Comparison of ENCODE assay signal across 19 cellular contexts in genomic region chr7:102075126-102075525, GRCh38.
A peak's percentile ranks its signal among the peaks of the same experiment; 100 is the strongest.
DNase-seq lines count a peak whose midpoint lies in the region; ATAC-seq, FAIRE-seq and TF ChIP-seq lines count a peak whose summit lies in the region.
"Had no signal": no experiment of that assay in that cellular context is flagged by ENCODE, and none has a peak within 500 bp of the region (broad histone marks: within the 10 kb centered on the region; RNA-seq: fewer than 3 reads in every experiment).

No MANE protein-coding gene starts in this region.

- peak overlapping the region; percentile 14; the same call in 1 of the 2 replicates for H3K27ac ChIP-seq in GM23338 (ENCODE audit: low read depth)
- H3K27ac ChIP-seq in astrocyte (ENCODE audit: low read depth, low read length): no peak overlapping the region

- no peak overlapping the region for H3K4me2 ChIP-seq in GM23338
- no peak overlapping the region for H3K4me2 ChIP-seq in astrocyte (ENCODE audit: low read length)

- H3K36me3 ChIP-seq in GM23338 (ENCODE audit: insufficient read depth) (no peaks in the 10 kb centered on the region; the same call in 1 of the 2 replicates), astrocyte (ENCODE audit: insufficient read depth, low read length) (peaks cover 4% of the 10 kb centered on the region)

- H3K27ac Mint-ChIP-seq in CD14-positive monocyte: peak overlapping the region in 4 of 7 donors; percentile 35 to 59 (median 56)
- no peak overlapping the region; the same call in 1 of the 2 replicates for H3K27ac Mint-ChIP-seq in GM23338
- H3K27ac Mint-ChIP-seq in astrocyte (ENCODE audit: unreplicated experiment): peak overlapping the region; percentile 41
- H3K27ac Mint-ChIP-seq in activated CD4-positive, alpha-beta memory T cell treated with anti-CD3 and anti-CD28 coated beads for 36 hours: no peak overlapping the region
- H3K27ac Mint-ChIP-seq: CD4-positive, alpha-beta T cell had no signal

- intact Hi-C loops in CD14-positive monocyte (cut with micrococcal nuclease): no loop called here
- intact Hi-C loops in posterior vena cava (cut with DNase I): no loop called here
- intact Hi-C loops in activated CD4-positive, alpha-beta memory T cell treated with anti-CD3 and anti-CD28 coated beads for 36 hours (cut with micrococcal nuclease): no loop called here

- H4K20me1 ChIP-seq in GM23338 (replicated peaks; ENCODE audit: insufficient read depth): no peaks in the 10 kb centered on the region; the same call in none of the 2 replicates
- peaks cover 10% of the 10 kb centered on the region for H4K20me1 ChIP-seq in astrocyte (ENCODE audit: insufficient read depth, low read length)

- H3K9me3 Mint-ChIP-seq in CD14-positive monocyte: peaks cover 0 to 14% (median 5%) of the 10 kb centered on the region in 7 donors
- H3K9me3 Mint-ChIP-seq in GM23338: peaks cover 5% of the 10 kb centered on the region; the same call in 2 of the 3 replicates
- H3K9me3 Mint-ChIP-seq in astrocyte (ENCODE audit: unreplicated experiment): peaks cover 5% of the 10 kb centered on the region
- H3K9me3 Mint-ChIP-seq in activated CD4-positive, alpha-beta memory T cell treated with anti-CD3 and anti-CD28 coated beads for 36 hours: peaks cover 10% of the 10 kb centered on the region

- H3K9ac ChIP-seq in astrocyte (ENCODE audit: low read length): no peak overlapping the region

- 0 out of 2 replicates have a peak, but pooled peaks cover 5% of the 10 kb centered on the region for H3F3A ChIP-seq in GM23338 (replicated peaks; ENCODE audit: low read depth)

- POLR2A ChIA-PET in activated CD4-positive, alpha-beta memory T cell treated with anti-CD3 and anti-CD28 coated beads for 36 hours (lab: Charles Lee): no interaction called here

- H3K4me3 Mint-ChIP-seq in CD14-positive monocyte: no peak overlapping the region
- H3K4me3 Mint-ChIP-seq in GM23338: no peak overlapping the region
- H3K4me3 Mint-ChIP-seq in astrocyte (ENCODE audit: unreplicated experiment): no peak overlapping the region
- H3K4me3 Mint-ChIP-seq in activated CD4-positive, alpha-beta memory T cell treated with anti-CD3 and anti-CD28 coated beads for 36 hours: no peak overlapping the region
- H3K4me3 Mint-ChIP-seq: CD4-positive, alpha-beta T cell had no signal

- ATAC-seq in GM23338: no peak

- H3K4me3 ChIP-seq in GM23338 (no peak overlapping the region), astrocyte (ENCODE audit: insufficient read depth, low read depth, low read length) (no peak overlapping the region)

- TF ChIP-seq CTCF in CD14-positive monocyte (IDR thresholded peaks at IDR 0.05): no peak
- no peak for TF ChIP-seq CTCF in GM23338 (conservative IDR thresholded peaks at IDR 0.05; ENCODE audit: low read depth in 2 of 2)
- TF ChIP-seq CTCF in astrocyte (IDR thresholded peaks at IDR 0.05; ENCODE audit: insufficient read depth, low read depth, low read length): no peak

- H3K27me3 ChIP-seq in GM23338 (ENCODE audit: insufficient read depth): no peaks in the 10 kb centered on the region
- H3K27me3 ChIP-seq in astrocyte (ENCODE audit: insufficient read depth, low read length): no peaks in the 10 kb centered on the region
- H3K27me3 ChIP-seq: BE2C had no signal

- H2AFZ ChIP-seq in GM23338 (no peak overlapping the region), astrocyte (ENCODE audit: low read depth, low read length) (no peak overlapping the region)

- H3K4me1 Mint-ChIP-seq in CD14-positive monocyte: no peaks in the 10 kb centered on the region
- H3K4me1 Mint-ChIP-seq in GM23338: peaks cover 39% of the 10 kb centered on the region
- H3K4me1 Mint-ChIP-seq in astrocyte (ENCODE audit: low read depth, unreplicated experiment): peaks cover 11% of the 10 kb centered on the region
- no peaks in the 10 kb centered on the region for H3K4me1 Mint-ChIP-seq in activated CD4-positive, alpha-beta memory T cell treated with anti-CD3 and anti-CD28 coated beads for 36 hours (ENCODE audit: low read depth)

- FAIRE-seq in astrocyte (lab: Jason Lieb, UNC): no peak
- FAIRE-seq: A204.1, D721Med, GM12892, GM18507 had no signal

- H3K36me3 Mint-ChIP-seq in CD14-positive monocyte (peaks cover 59 to 88% of the 10 kb centered on the region in 2 donors), GM23338 (ENCODE audit: low read depth) (peaks cover 42% of the 10 kb centered on the region), astrocyte (ENCODE audit: low read depth, unreplicated experiment) (peaks cover 30% of the 10 kb centered on the region)
- H3K36me3 Mint-ChIP-seq in activated CD4-positive, alpha-beta memory T cell treated with anti-CD3 and anti-CD28 coated beads for 36 hours: peaks cover 36% of the 10 kb centered on the region

- H3K9me3 ChIP-seq in astrocyte (ENCODE audit: insufficient read depth, low read depth, low read length): no peaks in the 10 kb centered on the region
- H3K9me3 ChIP-seq: BE2C, Caco-2 had no signal

- no peaks in the 10 kb centered on the region for H3K9me2 ChIP-seq in GM23338 (ENCODE audit: insufficient read depth)

- no peak for DNase-seq in CD14-positive monocyte (ENCODE audit: low spot score)
- no peak for DNase-seq in GM23338 (ENCODE audit: low spot score)
- no peak for DNase-seq in astrocyte (ENCODE audit: low read depth)
- DNase-seq in posterior vena cava (ENCODE audit: low spot score): peak; percentile 67
- DNase-seq in NCI-H1105 treated with DMSO at 0.1 percent for 48 hours (lab: John Stamatoyannopoulos, UW): no peak
- no peak for DNase-seq in EL
- no peak for DNase-seq in activated CD4-positive, alpha-beta memory T cell treated with anti-CD3 and anti-CD28 coated beads for 36 hours
- DNase-seq: ACHN; BE2C; C1 segment of cervical spinal cord; CD4-positive, alpha-beta T cell; GDM1; GOT3; H7 had no signal

- H3K27me3 Mint-ChIP-seq in CD14-positive monocyte (ENCODE audit: low read depth in 3 of 3) (peaks cover 0 to 1% (median 0%) of the 10 kb centered on the region in 3 donors), GM23338 (ENCODE audit: insufficient read depth, low read depth, poor library complexity) (peaks cover 14% of the 10 kb centered on the region), astrocyte (ENCODE audit: low read depth, unreplicated experiment) (no peaks in the 10 kb centered on the region)
- no peaks in the 10 kb centered on the region for H3K27me3 Mint-ChIP-seq in activated CD4-positive, alpha-beta memory T cell treated with anti-CD3 and anti-CD28 coated beads for 36 hours
- H3K27me3 Mint-ChIP-seq: CD4-positive, alpha-beta T cell had no signal

- H3K4me1 ChIP-seq in GM23338 (ENCODE audit: insufficient read depth) (peaks cover 23% of the 10 kb centered on the region), astrocyte (ENCODE audit: insufficient read depth, low read length) (peaks cover 2% of the 10 kb centered on the region)
- H3K4me1 ChIP-seq: BE2C had no signal

- CTCF ChIA-PET in activated CD4-positive, alpha-beta memory T cell treated with anti-CD3 and anti-CD28 coated beads for 36 hours (lab: Charles Lee): no interaction called here

- H3K79me2 ChIP-seq in GM23338 (replicated peaks; ENCODE audit: insufficient read depth): no peaks in the 10 kb centered on the region; the same call in none of the 2 replicates
- H3K79me2 ChIP-seq in astrocyte (ENCODE audit: insufficient read depth, low read length): peaks cover 3% of the 10 kb centered on the region

TF ChIP-seq in GM23338, 12 proteins besides CTCF, POLR2A, EP300 and RAD21 (continues in another document):
- TF ChIP-seq REST (IDR thresholded peaks at IDR 0.05; ENCODE audit: unreplicated experiment) (no peak), ZNF114 (CRISPR knock-in tag; IDR thresholded peaks at IDR 0.05) (no peak), CREB1 (CRISPR knock-in tag; IDR thresholded peaks at IDR 0.05; ENCODE audit: low read depth) (no peak), STAT1 (IDR thresholded peaks at IDR 0.05; ENCODE audit: unreplicated experiment) (no peak)

Comparison
In these comparisons a context has a peak if more than half of its experiments do, and no peak if none do; other contexts are left out.
1. H3K27ac Mint-ChIP-seq: peak in CD14-positive monocyte (4 of 7) and astrocyte (single experiment); none in GM23338 (single experiment) and activated CD4-positive, alpha-beta memory T cell treated with anti-CD3 and anti-CD28 coated beads for 36 hours (single experiment).